ENCODE assay signal across 8 cellular contexts in genomic region chr21:14215971-14216621, GRCh38. TPM values are rescaled to one million over a fixed set of nuclear protein-coding genes. Genes with fewer than 3 reads are reported as not detected.
A peak's percentile ranks its signal among the peaks of the same experiment; 100 is the strongest.
DNase-seq lines count a peak whose midpoint lies in the region; ATAC-seq, FAIRE-seq and TF ChIP-seq lines count a peak whose summit lies in the region.

RBM11 (plus strand) TSS chr21:14216157; CDS start chr21:14216187, 30 bp downstream.

- H3K27ac ChIP-seq in GM23338 (ENCODE audit: low read depth) (0 out of 2 replicates have a peak within 1 kb of the TSS, but pooled peaks have one; percentile 23), GM12878 (ENCODE audit: control insufficient read depth, insufficient read depth) (no peak within 1 kb of the TSS)

- SMC1A ChIA-PET in GM12878 (lab: Charles Lee; ENCODE audit: uncharacterized antibody, unreplicated experiment): no interaction called here

- no TSS peak for BruUV-seq in GM12878 (replicated peaks; lab: Mats Ljungman, UMichigan)

- CTCF ChIA-PET in GM12878 (lab: Yijun Ruan, JAX): no interaction called here

- H3K4me3 Mint-ChIP-seq in GM23338: peak within 1 kb of the TSS; percentile 89

- DNase-seq in EH (ENCODE audit: low read depth): peak; percentile 46
- peak; percentile 95 for DNase-seq in GM23338 (ENCODE audit: low spot score)
- peak; percentile 69 for DNase-seq in MG63
- DNase-seq in T1000 (lab: John Stamatoyannopoulos, UW): peak; percentile 28
- DNase-seq in GM12878 (ENCODE audit: low read depth, low spot score): no peak
- DNase-seq in skeletal muscle cell (ENCODE audit: low read depth): peak; percentile 0
- DNase-seq in SHP77 (lab: John Stamatoyannopoulos, UW): no peak

- POLR2A ChIA-PET in GM12878 (lab: Charles Lee): no interaction called here

- H4K20me1 ChIP-seq in GM23338 (replicated peaks; ENCODE audit: insufficient read depth) (no peaks in the 10 kb centered on the region), GM12878 (ENCODE audit: control insufficient read depth, insufficient read depth) (no peaks in the 10 kb centered on the region)

- no peak for TF ChIP-seq EP300 in GM12878 (IDR thresholded peaks at IDR 0.05; ENCODE audit: borderline replicate concordance in 1 of 2, control insufficient read depth in 1 of 2, low read depth in 2 of 2, low read length in 2 of 2)

- H3K9me3 ChIP-seq in MG63: no peaks in the 10 kb centered on the region
- H3K9me3 ChIP-seq in GM12878 (replicated peaks; ENCODE audit: control insufficient read depth, insufficient read depth, low read length): no peaks in the 10 kb centered on the region

- TF ChIP-seq CTCF in GM23338 (conservative IDR thresholded peaks at IDR 0.05; ENCODE audit: low read depth in 2 of 2): no peak
- TF ChIP-seq CTCF in GM12878 (IDR thresholded peaks at IDR 0.05 in 2 of 3, conservative IDR thresholded peaks at IDR 0.05 in 1 of 3; ENCODE audit: control insufficient read depth in 2 of 3, extremely low read depth in 1 of 3, insufficient read depth in 1 of 3, low read depth in 3 of 3, low read length in 3 of 3): no peak

- H3K9me3 Mint-ChIP-seq in GM23338: no peaks in the 10 kb centered on the region

- no peaks in the 10 kb centered on the region for H3K36me3 Mint-ChIP-seq in GM23338 (ENCODE audit: low read depth)

- H3K4me1 ChIP-seq in GM23338 (ENCODE audit: insufficient read depth): peaks cover 14% of the 10 kb centered on the region
- no peaks in the 10 kb centered on the region for H3K4me1 ChIP-seq in GM12878 (ENCODE audit: control insufficient read depth, insufficient read depth, low read length)

- no peak for TF ChIP-seq POLR2A in GM12878 (IDR thresholded peaks at IDR 0.05; ENCODE audit: low read depth, low read length)

- in situ Hi-C loops in GM12878 (cut with MboI): no loop called here

- H3K9me2 ChIP-seq in GM23338 (ENCODE audit: insufficient read depth): no peaks in the 10 kb centered on the region

- H3K9ac ChIP-seq in GM12878 (ENCODE audit: control insufficient read depth, insufficient read depth, low read length): peak within 1 kb of the TSS; percentile 27; the same call in 1 of the 2 replicates

- no peak for TF ChIP-seq RAD21 in GM12878 (IDR thresholded peaks at IDR 0.05; ENCODE audit: insufficient read depth, low read depth, low read length)

- no peaks in the 10 kb centered on the region for H3F3A ChIP-seq in GM23338 (replicated peaks; ENCODE audit: low read depth)

- no peaks in the 10 kb centered on the region for H3K27me3 ChIP-seq in GM23338 (ENCODE audit: insufficient read depth)
- H3K27me3 ChIP-seq in MG63: peaks cover 8% of the 10 kb centered on the region; the same call in 1 of the 2 replicates
- no peaks in the 10 kb centered on the region for H3K27me3 ChIP-seq in GM12878 (replicated peaks in 1 of 2; ENCODE audit: control insufficient read depth in 2 of 2, insufficient read depth in 2 of 2, low read length in 1 of 2)

- peak within 1 kb of the TSS; percentile 86 for H3K27ac Mint-ChIP-seq in GM23338

- H3K4me3 ChIP-seq in GM23338 (peak within 1 kb of the TSS; percentile 83), MG63 (peak within 1 kb of the TSS; percentile 61), GM12878 (peak within 1 kb of the TSS; percentile 76), iPS-11a (ENCODE audit: low read depth, low read length) (peak within 1 kb of the TSS; percentile 77), skeletal muscle cell (ENCODE audit: low read depth, low read length) (peak within 1 kb of the TSS; percentile 64)

- no peaks in the 10 kb centered on the region for H3K36me3 ChIP-seq in GM23338 (ENCODE audit: insufficient read depth)
- H3K36me3 ChIP-seq in MG63: no peaks in the 10 kb centered on the region
- H3K36me3 ChIP-seq in GM12878 (ENCODE audit: control insufficient read depth in 2 of 2, insufficient read depth in 2 of 2, low read length in 1 of 2): no peaks in the 10 kb centered on the region

- intact Hi-C loops in GM12878 (cut with micrococcal nuclease; ENCODE audit: unreplicated experiment): no loop called here

- 6% methylated on average over 54 of the region's 54 CpGs for WGBS in GM12878 (ENCODE audit: insufficient coverage, insufficient replicate concordance, low lambda C conversion rate, missing lambda C conversion rate)

- ATAC-seq in GM23338: peak; percentile 97
- ATAC-seq in GM12878: peak; percentile 99

- H3K4me2 ChIP-seq in GM23338 (peak within 1 kb of the TSS; percentile 87), GM12878 (ENCODE audit: control insufficient read depth, insufficient read depth) (peak within 1 kb of the TSS; percentile 92)

- H3K4me1 Mint-ChIP-seq in GM23338: peaks cover 12% of the 10 kb centered on the region; the same call in 2 of the 3 replicates

- no peak for FAIRE-seq in GM12878 (lab: Jason Lieb, UNC)

- H3K27me3 Mint-ChIP-seq in GM23338 (ENCODE audit: insufficient read depth, low read depth, poor library complexity): no peaks in the 10 kb centered on the region

- no peaks in the 10 kb centered on the region for H3K79me2 ChIP-seq in GM23338 (replicated peaks; ENCODE audit: insufficient read depth)
- no peaks in the 10 kb centered on the region for H3K79me2 ChIP-seq in GM12878 (ENCODE audit: control insufficient read depth, insufficient read depth, low read length)

- H2AFZ ChIP-seq in GM23338: peak within 1 kb of the TSS; percentile 95
- peak within 1 kb of the TSS; percentile 84 for H2AFZ ChIP-seq in GM12878 (ENCODE audit: control insufficient read depth, low read depth, low read length)

- RAD21 ChIA-PET in GM12878 (lab: Charles Lee; ENCODE audit: unreplicated experiment): interaction anchor here (0.8 kb wide), 1 partner anchor 96 kb away, joined by 3 read pairs; no protein-coding TSS in a partner anchor

TF ChIP-seq in GM23338, 12 proteins besides CTCF, POLR2A, EP300 and RAD21:
- TF ChIP-seq POLR2AphosphoS5 (IDR thresholded peaks at IDR 0.05; ENCODE audit: low read depth) (0 out of 2 replicates have a peak, but pooled peaks have one; percentile 35), EZH2 (IDR thresholded peaks at IDR 0.05; ENCODE audit: low read depth, unreplicated experiment) (no peak)

TF ChIP-seq in GM12878, 131 proteins besides CTCF, POLR2A, EP300 and RAD21:
- TF ChIP-seq HDAC2 (IDR thresholded peaks at IDR 0.05): no peak
- 0 out of 3 replicates have a peak, but pooled peaks of 1 of the 2 experiments have one; percentile 22 for TF ChIP-seq EGR1 (IDR thresholded peaks at IDR 0.05; ENCODE audit: borderline replicate concordance in 1 of 2, low read depth in 2 of 2, low read length in 2 of 2)

RNA-seq across cellular contexts. Expression of gene RBM11, which starts in this region (rescaled TPM):
- 6.8 and 8.3 TPM in 2 replicates for total RNA-seq in GM23338 (2014; rRNA removed; shearing (Covaris generic))
- polyA plus RNA-seq in GM23338 (2016; fragmentation: Nextera tagmentation; extraction: Ambion mirVana) (6.3 TPM in 2 replicates), GM12878 (2011; rRNA removed) (1.8 and 2.2 TPM in 2 replicates), GM12878 (2014; fragmentation: Illumina TruSeq; extraction: Trizol) (0.35 TPM in 1 of 2 replicates, not detected in the other), GM12878 (2014; fragmentation: Nextera tagmentation; extraction: Ambion mirVana) (1 to 10 TPM in 1 of 2 experiments, under 1 TPM in 1; 0.35 to 1.1 TPM), GM12878 (2014; rRNA removed) (0.18 and 0.76 TPM in 2 replicates), GM12878 (2016; fragmentation: Nextera tagmentation; extraction: Ambion mirVana) (under 1 TPM in 1 of 2 experiments, not detected in 1; 0.29 TPM)
- 1.3 and 5.4 TPM in 2 replicates for total RNA-seq in MG63 (2014; rRNA removed; shearing (Covaris generic); ENCODE audit: low replicate concordance)
- total RNA-seq in GM12878 (2013; cell fraction: nucleolus; rRNA removed): 1.8 and 2.8 TPM in 2 replicates
- total RNA-seq in GM12878 (2014; rRNA removed) (0.60 and 0.62 TPM in 2 replicates), GM12878 (2014; rRNA removed; fragmentation: Illumina TruSeq; extraction: Trizol) (0.28 and 0.31 TPM in 2 replicates), GM12878 (2021) (0.31 TPM in 1 of 2 replicates, not detected in the other)
- 0.20 TPM for polyA plus RNA-seq in GM12878 (2011; ENCODE audit: low read depth)
- 0.80 and 1.0 TPM in 2 replicates for polyA plus RNA-seq in GM12878 (2011; cell fraction: cytosol; rRNA removed)
- polyA plus RNA-seq in GM12878 (2011; cell fraction: nucleus; rRNA removed): 0.39 and 1.7 TPM in 2 replicates
- 0.44 and 0.64 TPM in 2 replicates for polyA plus RNA-seq in GM12878 (2012)
- 0.66 and 1.5 TPM in 2 replicates for polyA minus RNA-seq in GM12878 (2011; rRNA and poly(A)+ RNA removed)
- not detected in 2 replicates for polyA minus RNA-seq in GM12878 (2011; cell fraction: cytosol; rRNA and poly(A)+ RNA removed)
- polyA minus RNA-seq in GM12878 (2011; cell fraction: nucleus; rRNA and poly(A)+ RNA removed): not detected in 2 replicates

Comparison
In these comparisons a context has a peak if more than half of its experiments do, and no peak if none do; other contexts are left out.
1. DNase-seq: peak in EH (single experiment), GM23338 (single experiment), MG63 (single experiment), T1000 (single experiment) and skeletal muscle cell (single experiment); none in GM12878 (single experiment) and SHP77 (0 of 2).
2. Peak in every context shown above with its lines, with median percentiles within 50 percentile points of each other: H3K4me3 ChIP-seq.